In genomic region chr10:121002586-121003205, GRCh38 we compare ENCODE assay signal across 1 cellular context.
TF ChIP-seq lines count a peak whose summit lies in the region.

No MANE protein-coding gene starts in this region.

TF ChIP-seq in HepG2, 621 proteins besides CTCF, POLR2A, EP300 and RAD21 (continued from another document):
- TF ChIP-seq ZNF318 (CRISPR knock-in tag; IDR thresholded peaks at IDR 0.05) (no peak), NFAT5 (CRISPR knock-in tag; IDR thresholded peaks at IDR 0.05) (no peak), ZBTB1 (CRISPR knock-in tag; IDR thresholded peaks at IDR 0.05; ENCODE audit: borderline replicate concordance) (no peak), EHMT2 (IDR thresholded peaks at IDR 0.05; ENCODE audit: borderline replicate concordance, low read depth, low read length) (no peak), ZNF256 (CRISPR knock-in tag; conservative IDR thresholded peaks at IDR 0.05) (no peak), CERS6 (CRISPR knock-in tag; IDR thresholded peaks at IDR 0.05) (no peak), POGK (CRISPR knock-in tag; conservative IDR thresholded peaks at IDR 0.05) (no peak), ETV6 (CRISPR knock-in tag; conservative IDR thresholded peaks at IDR 0.05) (no peak), ZNF230 (CRISPR knock-in tag; IDR thresholded peaks at IDR 0.05) (no peak), ARNT2 (CRISPR knock-in tag; IDR thresholded peaks at IDR 0.05; ENCODE audit: low read depth) (no peak), PHF8 (CRISPR knock-in tag; IDR thresholded peaks at IDR 0.05) (no peak), HNRNPH1 (optimal IDR thresholded peaks at IDR 0.05; ENCODE audit: low read depth, low read length) (no peak), ZNF253 (CRISPR knock-in tag; IDR thresholded peaks at IDR 0.05; ENCODE audit: borderline replicate concordance) (no peak)
